Comparison of ENCODE assay signal across 9 cellular contexts in genomic region chr1:29706936-29707335, GRCh38.
DNase-seq lines count a peak whose midpoint lies in the region; TF ChIP-seq lines count a peak whose summit lies in the region.
"Had no signal": no experiment of that assay in that cellular context is flagged by ENCODE, and none has a peak within 500 bp of the region (broad histone marks: within the 10 kb centered on the region; RNA-seq: fewer than 3 reads in every experiment).

No MANE protein-coding gene starts in this region.

- no peak overlapping the region for H2AFZ ChIP-seq in smooth muscle cell (ENCODE audit: low read depth)
- H2AFZ ChIP-seq: parathyroid adenoma had no signal

- TF ChIP-seq CTCF in fibroblast of pulmonary artery (IDR thresholded peaks at IDR 0.05; ENCODE audit: low read length, missing control alignments) (peak; percentile 38), smooth muscle cell (IDR thresholded peaks at IDR 0.05; ENCODE audit: borderline replicate concordance, insufficient read depth, poor library complexity, severe bottlenecking) (peak; percentile 39), transverse colon (IDR thresholded peaks at IDR 0.05) (no peak)

- no peaks in the 10 kb centered on the region for H3K9me3 ChIP-seq in ES-I3 (ENCODE audit: control insufficient read depth, insufficient read depth, low read length)
- no peaks in the 10 kb centered on the region for H3K9me3 ChIP-seq in HUES48 (ENCODE audit: control insufficient read depth, insufficient read depth, low read length)
- no peaks in the 10 kb centered on the region for H3K9me3 ChIP-seq in SJSA1 (replicated peaks)
- H3K9me3 ChIP-seq in smooth muscle cell (replicated peaks; ENCODE audit: low read depth) = no peaks in the 10 kb centered on the region
- H3K9me3 ChIP-seq in transverse colon = no peaks in the 10 kb centered on the region

- in situ Hi-C loops in transverse colon (cut with MboI; ENCODE audit: low pct_ligation_motif_present in 1 of 4, low pct_unique_long_range_greater_than_20kb in 1 of 4, low sequenced_read_pairs in 3 of 4) = no loop called here

- intact Hi-C loops in transverse colon (cut with DNase I; ENCODE audit: low total_unique reads) = loop anchor here (10.0 kb wide), 1 partner anchor 1852 kb away; no protein-coding TSS in a partner anchor

- no peaks in the 10 kb centered on the region for H4K20me1 ChIP-seq in smooth muscle cell (ENCODE audit: low read depth)

- no peak overlapping the region for H3K27ac ChIP-seq in HUES48 (ENCODE audit: low read depth, low read length)
- H3K27ac ChIP-seq in SJSA1 = no peak overlapping the region
- H3K27ac ChIP-seq in smooth muscle cell (ENCODE audit: low read depth) = no peak overlapping the region
- no peak overlapping the region for H3K27ac ChIP-seq in transverse colon
- H3K27ac ChIP-seq: parathyroid adenoma had no signal

- H3K4me1 ChIP-seq in ES-I3 (ENCODE audit: insufficient read depth, low read length) (peaks cover 23% of the 10 kb centered on the region), HUES48 (ENCODE audit: control insufficient read depth, insufficient read depth, low read length) (0 out of 2 replicates have a peak, but pooled peaks cover 6% of the 10 kb centered on the region), SJSA1 (replicated peaks) (peaks cover 45% of the 10 kb centered on the region), smooth muscle cell (ENCODE audit: low read depth) (peaks cover 11% of the 10 kb centered on the region), transverse colon (no peaks in the 10 kb centered on the region)
- H3K4me1 ChIP-seq: parathyroid adenoma had no signal

- no peak for TF ChIP-seq POLR2A in transverse colon (IDR thresholded peaks at IDR 0.05)

- DNase-seq in SJSA1 (ENCODE audit: low read depth in 1 of 2, low spot score in 2 of 2) (peak; percentile 33 to 74), fibroblast of pulmonary artery (ENCODE audit: low read depth) (peak; percentile 64), smooth muscle cell (lab: John Stamatoyannopoulos, UW; ENCODE audit: unreplicated experiment) (no peak), putamen (ENCODE audit: low spot score) (no peak), transverse colon (no peak), SKM-1 (lab: John Stamatoyannopoulos, UW; ENCODE audit: unreplicated experiment) (no peak)

- H3F3A ChIP-seq in smooth muscle cell (ENCODE audit: low read depth) = no peaks in the 10 kb centered on the region

- TF ChIP-seq EP300 in transverse colon (IDR thresholded peaks at IDR 0.05; ENCODE audit: low read depth) = no peak

- no peaks in the 10 kb centered on the region for H3K79me2 ChIP-seq in smooth muscle cell (ENCODE audit: low read depth)
- H3K79me2 ChIP-seq: parathyroid adenoma had no signal

- no peaks in the 10 kb centered on the region for H3K36me3 ChIP-seq in ES-I3 (ENCODE audit: insufficient read depth, low read length)
- H3K36me3 ChIP-seq in HUES48 (ENCODE audit: control insufficient read depth, insufficient read depth, low read length) = no peaks in the 10 kb centered on the region
- H3K36me3 ChIP-seq in SJSA1 = no peaks in the 10 kb centered on the region
- no peaks in the 10 kb centered on the region for H3K36me3 ChIP-seq in smooth muscle cell (ENCODE audit: low read depth)
- H3K36me3 ChIP-seq in transverse colon = no peaks in the 10 kb centered on the region

- WGBS in smooth muscle cell (ENCODE audit: low lambda C conversion rate) = 7% methylated on average over 13 of the region's 28 CpGs
- WGBS in transverse colon (ENCODE audit: low coverage in 1 of 2), 2 donors = 7% methylated on average over 9 of the region's 28 CpGs; no CpG with 5 or more reads in 1 of the 2 donors

- H3K9ac ChIP-seq in ES-I3 (ENCODE audit: low read depth, low read length) (peak overlapping the region; percentile 61; the same call in 1 of the 2 replicates), HUES48 (ENCODE audit: low read depth, low read length) (no peak overlapping the region), smooth muscle cell (ENCODE audit: low read depth) (no peak overlapping the region)
- H3K9ac ChIP-seq: parathyroid adenoma had no signal

- peak overlapping the region; percentile 65 for H3K4me3 ChIP-seq in HUES48 (ENCODE audit: low read depth, low read length)
- H3K4me3 ChIP-seq in SJSA1 = no peak overlapping the region
- H3K4me3 ChIP-seq in fibroblast of pulmonary artery (replicated peaks; ENCODE audit: low read depth, low read length) = peak overlapping the region; percentile 17
- H3K4me3 ChIP-seq in smooth muscle cell = no peak overlapping the region
- H3K4me3 ChIP-seq in transverse colon = no peak overlapping the region

- H3K27me3 ChIP-seq in HUES48 (ENCODE audit: control insufficient read depth, insufficient read depth, low read length) = no peaks in the 10 kb centered on the region
- no peaks in the 10 kb centered on the region; the same call in 1 of the 2 replicates for H3K27me3 ChIP-seq in SJSA1 (replicated peaks)
- H3K27me3 ChIP-seq in smooth muscle cell (ENCODE audit: low read depth) = peaks cover 16% of the 10 kb centered on the region
- H3K27me3 ChIP-seq in transverse colon = peaks cover 15% of the 10 kb centered on the region

- H3K4me2 ChIP-seq in smooth muscle cell = peak overlapping the region; percentile 77

Comparison
In these comparisons a context has a peak if more than half of its experiments do, and no peak if none do; other contexts are left out.
1. H3K4me3 ChIP-seq: peak in HUES48 (single experiment) and fibroblast of pulmonary artery (single experiment); none in SJSA1 (single experiment), smooth muscle cell (single experiment) and transverse colon (0 of 4).
2. DNase-seq: peak in SJSA1 (2 of 2) and fibroblast of pulmonary artery (single experiment); none in smooth muscle cell (single experiment), putamen (single experiment), transverse colon (single experiment) and SKM-1 (single experiment).
3. CTCF ChIP-seq: peak in fibroblast of pulmonary artery (single experiment) and smooth muscle cell (single experiment); none in transverse colon (0 of 5).